ENCODE assay signal across 26 cellular contexts in genomic region chr7:31096882-31097258, GRCh38. TPM values are rescaled to one million over a fixed set of nuclear protein-coding genes. Genes with fewer than 3 reads are reported as not detected.
"Had no signal": no experiment of that assay in that cellular context is flagged by ENCODE, and none has a peak within 500 bp of the region (broad histone marks: within the 10 kb centered on the region; RNA-seq: fewer than 3 reads in every experiment).

No MANE protein-coding gene starts in this region.

- DNase-seq: activated CD4-positive, alpha-beta T cell treated with anti-CD3 and anti-CD28 coated beads for 1 hour; activated CD4-positive, alpha-beta T cell treated with anti-CD3 and anti-CD28 coated beads, Interleukin-2, amount 50 U/mL, for 1 hour; activated CD8-positive, alpha-beta T cell treated with anti-CD3 and anti-CD28 coated beads, Interleukin-2, amount 10 ng/mL, durations not matched to agents 7 days and 5 days; activated naive CD4-positive, alpha-beta T cell treated with Interleukin-2 at 50 U/mL for 16 hours; activated naive CD8-positive, alpha-beta T cell treated with anti-CD3 and anti-CD28 coated beads for 36 hours; activated T-cell treated with anti-CD3 and anti-CD28 coated beads, Interleukin-2, amount 50 U/mL, for 24 hours; left lung; naive thymus-derived CD4-positive, alpha-beta T cell; small intestine; stimulated activated CD4-positive, alpha-beta T cell treated with anti-CD3 and anti-CD28 coated beads, Interleukin-15, amount 100 ng/mL, for 24 hours; testis; trophoblast cell had no signal

- H3K9me3 ChIP-seq: heart left ventricle, left lung, right lobe of liver, testis had no signal

- H3K36me3 ChIP-seq: heart left ventricle, left lung, right lobe of liver had no signal

- ATAC-seq: activated CD8-positive, alpha-beta T cell treated with anti-CD3 and anti-CD28 coated beads, Interleukin-2, amount 10 ng/mL, durations not matched to agents 7 days and 5 days; activated T-helper 17 cell treated with anti-CD3 and anti-CD28 coated beads, Interleukin-2, amount 50 U/mL, for 72 hours; left lung; naive thymus-derived CD4-positive, alpha-beta T cell; right lobe of liver; stimulated activated memory B cell treated with anti-CD40 and anti-IgM and Interleukin-4, amounts not matched to agents 10 μg/mL and 1 μg/mL and 100 μg/mL, for 72 hours; T-cell had no signal

- H3K4me3 Mint-ChIP-seq: activated CD8-positive, alpha-beta T cell treated with anti-CD3 and anti-CD28 coated beads, Interleukin-2, amount 10 ng/mL, durations not matched to agents 7 days and 5 days; activated naive CD8-positive, alpha-beta T cell treated with anti-CD3 and anti-CD28 coated beads for 36 hours; activated T-cell treated with anti-CD3 and anti-CD28 coated beads, Interleukin-2, amount 50 U/mL, for 24 hours; activated T-helper 17 cell treated with anti-CD3 and anti-CD28 coated beads, Interleukin-2, amount 50 U/mL, for 72 hours; central memory CD8-positive, alpha-beta T cell; naive thymus-derived CD4-positive, alpha-beta T cell; stimulated activated memory B cell treated with anti-CD40 and anti-IgM and Interleukin-4, amounts not matched to agents 10 μg/mL and 1 μg/mL and 100 μg/mL, for 72 hours; T-cell; T-helper 2 cell treated with Interferon-gamma antibody and Interleukin-4, amounts not matched to agents 5 μg/mL and 100 μg/mL, for 36 hours had no signal

- H3K9me3 Mint-ChIP-seq: activated naive CD8-positive, alpha-beta T cell treated with anti-CD3 and anti-CD28 coated beads for 36 hours; activated T-cell treated with anti-CD3 and anti-CD28 coated beads, Interleukin-2, amount 50 U/mL, for 24 hours; activated T-helper 17 cell treated with anti-CD3 and anti-CD28 coated beads, Interleukin-2, amount 50 U/mL, for 72 hours; central memory CD8-positive, alpha-beta T cell; stimulated activated memory B cell treated with anti-CD40 and anti-IgM and Interleukin-4, amounts not matched to agents 10 μg/mL and 1 μg/mL and 100 μg/mL, for 72 hours; T-cell; T-helper 2 cell treated with Interferon-gamma antibody and Interleukin-4, amounts not matched to agents 5 μg/mL and 100 μg/mL, for 36 hours had no signal

- H3K9ac ChIP-seq: parathyroid adenoma had no signal

- FAIRE-seq: astrocyte, colon, keratinocyte, small intestine had no signal

- H3K27ac ChIP-seq: epithelial cell of prostate, heart left ventricle, left lung, parathyroid adenoma, right lobe of liver, testis, VCaP had no signal

- H3K27ac Mint-ChIP-seq: activated CD8-positive, alpha-beta T cell treated with anti-CD3 and anti-CD28 coated beads, Interleukin-2, amount 10 ng/mL, durations not matched to agents 7 days and 5 days; activated naive CD8-positive, alpha-beta T cell treated with anti-CD3 and anti-CD28 coated beads for 36 hours; activated T-cell treated with anti-CD3 and anti-CD28 coated beads, Interleukin-2, amount 50 U/mL, for 24 hours; activated T-helper 17 cell treated with anti-CD3 and anti-CD28 coated beads, Interleukin-2, amount 50 U/mL, for 72 hours; naive thymus-derived CD4-positive, alpha-beta T cell; stimulated activated memory B cell treated with anti-CD40 and anti-IgM and Interleukin-4, amounts not matched to agents 10 μg/mL and 1 μg/mL and 100 μg/mL, for 72 hours; T-cell; T-helper 2 cell treated with Interferon-gamma antibody and Interleukin-4, amounts not matched to agents 5 μg/mL and 100 μg/mL, for 36 hours had no signal

- H3K4me1 Mint-ChIP-seq: activated naive CD8-positive, alpha-beta T cell treated with anti-CD3 and anti-CD28 coated beads for 36 hours; activated T-helper 17 cell treated with anti-CD3 and anti-CD28 coated beads, Interleukin-2, amount 50 U/mL, for 72 hours; central memory CD8-positive, alpha-beta T cell; naive thymus-derived CD4-positive, alpha-beta T cell; stimulated activated memory B cell treated with anti-CD40 and anti-IgM and Interleukin-4, amounts not matched to agents 10 μg/mL and 1 μg/mL and 100 μg/mL, for 72 hours; T-cell had no signal

- H3K4me1 ChIP-seq: heart left ventricle, left lung, parathyroid adenoma, right lobe of liver, testis had no signal

- H3K4me3 ChIP-seq: heart left ventricle, left lung, lung, right lobe of liver, testis had no signal

- H3K36me3 Mint-ChIP-seq: activated naive CD8-positive, alpha-beta T cell treated with anti-CD3 and anti-CD28 coated beads for 36 hours; naive thymus-derived CD4-positive, alpha-beta T cell; stimulated activated memory B cell treated with anti-CD40 and anti-IgM and Interleukin-4, amounts not matched to agents 10 μg/mL and 1 μg/mL and 100 μg/mL, for 72 hours; T-cell had no signal

RNA-seq across cellular contexts. Expression of gene ADCYAP1R1, which starts 44.8 kb away (rescaled TPM):
- total RNA-seq: activated CD8-positive, alpha-beta T cell treated with anti-CD3 and anti-CD28 coated beads, Interleukin-2, amount 10 ng/mL, durations not matched to agents 7 days and 5 days; activated naive CD8-positive, alpha-beta T cell treated with anti-CD3 and anti-CD28 coated beads for 36 hours; activated T-helper 17 cell treated with anti-CD3 and anti-CD28 coated beads, Interleukin-2, amount 50 U/mL, for 72 hours; naive thymus-derived CD4-positive, alpha-beta T cell; T-cell had no signal
- polyA plus RNA-seq: keratinocyte; naive thymus-derived CD4-positive, alpha-beta T cell had no signal
